ENCODE assay signal across 9 cellular contexts in the genomic region with DNA sequence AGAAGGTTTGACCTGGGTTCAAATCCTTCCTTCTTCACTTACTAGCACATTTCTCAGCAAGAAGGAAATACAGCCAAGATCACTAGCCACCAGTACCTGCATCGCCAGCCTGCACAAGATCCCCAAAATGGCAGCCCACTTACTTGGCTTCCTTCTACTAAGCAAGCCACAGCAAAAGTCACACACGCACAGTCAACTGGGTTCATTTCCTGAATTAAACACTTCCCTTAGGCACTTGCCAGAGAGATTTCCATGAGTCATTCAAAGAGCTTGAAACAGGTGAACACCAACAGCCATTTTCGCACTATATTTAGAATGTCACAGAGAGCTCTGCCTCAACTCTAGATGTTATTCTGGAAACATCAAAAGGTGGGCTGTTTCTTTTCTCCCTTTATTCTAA. TPM values are rescaled to one million over a fixed set of nuclear protein-coding genes. Genes with fewer than 3 reads are reported as not detected.
DNase-seq lines count a peak whose midpoint lies in the region; ATAC-seq and TF ChIP-seq lines count a peak whose summit lies in the region.
"Had no signal": no experiment of that assay in that cellular context is flagged by ENCODE, and none has a peak within 500 bp of the region (broad histone marks: within the 10 kb centered on the region; RNA-seq: fewer than 3 reads in every experiment).

No MANE protein-coding gene starts in this region.

- no peak for TF ChIP-seq EP300 in gastroesophageal sphincter (IDR thresholded peaks at IDR 0.05)

- intact Hi-C loops in left ventricle myocardium inferior (cut with micrococcal nuclease) (no loop called here), left cardiac atrium (cut with DNase I) (no loop called here), upper lobe of right lung (cut with DNase I) (no loop called here)

- H3K36me3 ChIP-seq in left ventricle myocardium inferior, result peaks cover 31% of the 10 kb centered on the region
- no peaks in the 10 kb centered on the region for H3K36me3 ChIP-seq in gastroesophageal sphincter
- H3K36me3 ChIP-seq in upper lobe of right lung, result no peaks in the 10 kb centered on the region
- no peaks in the 10 kb centered on the region for H3K36me3 ChIP-seq in H7 (replicated peaks; ENCODE audit: control insufficient read depth, insufficient read depth, low read length)

- TF ChIP-seq CTCF in left ventricle myocardium inferior (IDR thresholded peaks at IDR 0.05; ENCODE audit: borderline replicate concordance) (no peak), gastroesophageal sphincter (IDR thresholded peaks at IDR 0.05) (no peak), upper lobe of right lung (IDR thresholded peaks at IDR 0.05) (no peak)

- ATAC-seq in left cardiac atrium (no peak), gastroesophageal sphincter (peak; percentile 30), upper lobe of right lung (peak; percentile 51), HG03571 (IDR thresholded peaks at IDR 0.05; ENCODE audit: unreplicated experiment) (no peak), HG03442 (IDR thresholded peaks at IDR 0.05; ENCODE audit: unreplicated experiment) (no peak)

- 33 to 39% methylated on average over 1 to 3 of the region's 3 CpGs for WGBS in gastroesophageal sphincter (ENCODE audit: low coverage in 1 of 2), 2 donors

- H3K27ac ChIP-seq in left ventricle myocardium inferior (replicated peaks) (peak overlapping the region; percentile 64), gastroesophageal sphincter (peak overlapping the region in 3 of 4 donors; percentile 64 to 77 (median 73)), upper lobe of right lung (peak overlapping the region; percentile 30)

- no peaks in the 10 kb centered on the region for H3K27me3 ChIP-seq in left ventricle myocardium inferior (ENCODE audit: low read depth)
- no peaks in the 10 kb centered on the region for H3K27me3 ChIP-seq in gastroesophageal sphincter
- no peaks in the 10 kb centered on the region for H3K27me3 ChIP-seq in upper lobe of right lung
- H3K27me3 ChIP-seq in H7 (ENCODE audit: control insufficient read depth, insufficient read depth, low read length), result no peaks in the 10 kb centered on the region

- H3K4me3 ChIP-seq in left ventricle myocardium inferior (no peak overlapping the region), gastroesophageal sphincter (no peak overlapping the region), upper lobe of right lung (no peak overlapping the region), H7 (ENCODE audit: insufficient read depth, low read depth, low read length) (no peak overlapping the region)

- no peak for DNase-seq in left ventricle myocardium inferior
- no peak for DNase-seq in left cardiac atrium
- DNase-seq in NOMO-1 (lab: John Stamatoyannopoulos, UW; ENCODE audit: unreplicated experiment in 2 of 2), result peak; percentile 65 to 77
- DNase-seq in upper lobe of right lung, result no peak
- DNase-seq in H7, result no peak
- DNase-seq: anterior cingulate cortex had no signal

- peaks cover 6% of the 10 kb centered on the region for H3K9me3 ChIP-seq in left ventricle myocardium inferior (replicated peaks)
- no peaks in the 10 kb centered on the region for H3K9me3 ChIP-seq in gastroesophageal sphincter
- no peaks in the 10 kb centered on the region for H3K9me3 ChIP-seq in upper lobe of right lung

- no peak for TF ChIP-seq POLR2A in gastroesophageal sphincter (IDR thresholded peaks at IDR 0.05)

- peaks cover 93% of the 10 kb centered on the region for H3K4me1 ChIP-seq in left ventricle myocardium inferior
- peaks cover 3 to 85% (median 34%) of the 10 kb centered on the region in 3 donors for H3K4me1 ChIP-seq in gastroesophageal sphincter
- H3K4me1 ChIP-seq in upper lobe of right lung, result peaks cover 54% of the 10 kb centered on the region

RNA-seq across cellular contexts. Expression of a gene that starts 42.6 kb away (rescaled TPM):
- 67.0 TPM for total RNA-seq in left ventricle myocardium inferior
- total RNA-seq in left cardiac atrium, result 100 to 1,000 TPM in 1 of 2 donors, 10 to 100 TPM in 1; 95.4 to 122 TPM
- 100 to 1,000 TPM in 1 of 4 donors, 10 to 100 TPM in 3; 39.2 to 171 (median 55.8) TPM for total RNA-seq in gastroesophageal sphincter
- 194 TPM for total RNA-seq in upper lobe of right lung
- total RNA-seq in H7 (2014; rRNA removed; shearing (Covaris generic)), result 0.07 and 0.31 TPM in 2 replicates

Comparison
In these comparisons a context has a peak if more than half of its experiments do, and no peak if none do; other contexts are left out.
1. DNase-seq: peak in NOMO-1 (2 of 2); none in left ventricle myocardium inferior (single experiment), left cardiac atrium (single experiment), upper lobe of right lung (single experiment) and H7 (single experiment).
2. ATAC-seq: peak in gastroesophageal sphincter (single experiment) and upper lobe of right lung (single experiment); none in left cardiac atrium (0 of 2), HG03571 (single experiment) and HG03442 (single experiment).
3. RNA of a gene that starts 42.6 kb away (total RNA-seq): 194 TPM in upper lobe of right lung (single experiment), 95.4 to 122 TPM in left cardiac atrium, 67.0 TPM in left ventricle myocardium inferior (single experiment) and 39.2 to 171 TPM in gastroesophageal sphincter; 0.07 to 0.31 TPM in H7; every median in the first group is over 10 times any median in the second.
4. Peak in every context shown above with its lines, with median percentiles within 50 percentile points of each other: H3K27ac ChIP-seq.